7 cellular contexts compared by ENCODE assay signal in genomic region chr6:73518100-73518981, GRCh38. TPM values are rescaled to one million over a fixed set of nuclear protein-coding genes. Genes with fewer than 3 reads are reported as not detected.
A peak's percentile ranks its signal among the peaks of the same experiment; 100 is the strongest.
DNase-seq lines count a peak whose midpoint lies in the region; ATAC-seq, FAIRE-seq and TF ChIP-seq lines count a peak whose summit lies in the region.
"Not testable (repeated sequence)": the region's sequence is repeated elsewhere in the genome, so short reads cannot be mapped to it uniquely, and the experiment has no call there.

No MANE protein-coding gene starts in this region.

- H3K27me3 ChIP-seq in GM12878 (replicated peaks in 1 of 2; ENCODE audit: control insufficient read depth in 2 of 2, insufficient read depth in 2 of 2, low read length in 1 of 2); esophagus muscularis mucosa; HepG2 (ENCODE audit: control insufficient read depth in 1 of 2, insufficient read depth in 2 of 2, low read length in 2 of 2); pancreas: not testable (repeated sequence)

- not testable (repeated sequence) for TF ChIP-seq RAD21 in GM12878 (IDR thresholded peaks at IDR 0.05; ENCODE audit: insufficient read depth, low read depth, low read length); HepG2 (CRISPR knock-in tag; IDR thresholded peaks at IDR 0.05)

- H3K4me2 ChIP-seq in GM12878 (ENCODE audit: control insufficient read depth, insufficient read depth) (peak overlapping the region; percentile 91), HepG2 (ENCODE audit: low read depth, low read length) (peak overlapping the region; percentile 88)

- H3K36me3 Mint-ChIP-seq in activated CD4-positive, alpha-beta T cell treated with anti-CD3 and anti-CD28 coated beads for 36 hours (ENCODE audit: low read depth) = peaks cover 66% of the 10 kb centered on the region

- peaks cover 6 to 24% of the 10 kb centered on the region in 2 experiments for H3K36me3 ChIP-seq in GM12878 (ENCODE audit: control insufficient read depth in 2 of 2, insufficient read depth in 2 of 2, low read length in 1 of 2)
- peaks cover 32 to 61% (median 49%) of the 10 kb centered on the region in 4 donors for H3K36me3 ChIP-seq in esophagus muscularis mucosa
- peaks cover 7 to 33% of the 10 kb centered on the region in 2 experiments for H3K36me3 ChIP-seq in HepG2 (replicated peaks in 1 of 2; ENCODE audit: control insufficient read depth in 1 of 2, insufficient read depth in 2 of 2, low read length in 2 of 2)
- H3K36me3 ChIP-seq in pancreas = peaks cover 5 to 37% (median 11%) of the 10 kb centered on the region in 3 donors

- H3K9me3 Mint-ChIP-seq in activated CD4-positive, alpha-beta T cell treated with anti-CD3 and anti-CD28 coated beads for 36 hours (ENCODE audit: low read depth) = not testable (repeated sequence)

- SMC1A ChIA-PET in GM12878 (lab: Charles Lee; ENCODE audit: uncharacterized antibody, unreplicated experiment) = interaction anchor here (0.8 to 3.9 kb wide), 5 partner anchors 68 to 94 kb away, joined by 3 to 25 read pairs (median 3); no protein-coding TSS in a partner anchor

- peaks cover 17% of the 10 kb centered on the region for H3K4me1 ChIP-seq in GM12878 (ENCODE audit: control insufficient read depth, insufficient read depth, low read length)
- H3K4me1 ChIP-seq in esophagus muscularis mucosa = peaks cover 42 to 65% (median 64%) of the 10 kb centered on the region in 4 donors
- H3K4me1 ChIP-seq in HepG2 (ENCODE audit: insufficient read depth, low read length) = peaks cover 39% of the 10 kb centered on the region
- H3K4me1 ChIP-seq in pancreas = peaks cover 9 to 29% (median 15%) of the 10 kb centered on the region in 3 donors

- intact Hi-C loops in activated CD4-positive, alpha-beta T cell treated with anti-CD3 and anti-CD28 coated beads for 36 hours (cut with DNase I, micrococcal nuclease); GM12878 (cut with micrococcal nuclease; ENCODE audit: unreplicated experiment); HepG2 (cut with micrococcal nuclease; ENCODE audit: unreplicated experiment): not testable (repeated sequence)
- intact Hi-C loops in esophagus muscularis mucosa (cut with DNase I) (loop anchor here (10.0 kb wide), 1 partner anchor 216 kb away; no protein-coding TSS in a partner anchor), pancreas (cut with DNase I) (loop anchor here in 1 of 3 donors (5.0 kb wide), 1 partner anchor 94 kb away; no protein-coding TSS in a partner anchor)

- not testable (repeated sequence) for H4K20me1 ChIP-seq in GM12878 (ENCODE audit: control insufficient read depth, insufficient read depth)
- peaks cover 55% of the 10 kb centered on the region for H4K20me1 ChIP-seq in HepG2 (ENCODE audit: insufficient read depth, low read length)

- ATAC-seq in activated CD4-positive, alpha-beta T cell treated with anti-CD3 and anti-CD28 coated beads for 36 hours; GM12878; HepG2; pancreas: not testable (repeated sequence)

- CTCF ChIA-PET in activated CD4-positive, alpha-beta T cell treated with anti-CD3 and anti-CD28 coated beads for 36 hours (lab: Charles Lee); HepG2 (lab: Yijun Ruan, JAX; ENCODE audit: low intra/inter-chr PET ratio, low total read pairs): not testable (repeated sequence)
- CTCF ChIA-PET in GM12878 (lab: Yijun Ruan, JAX) = interaction anchor here (1.2 to 3.1 kb wide), 5 partner anchors 56 to 831 kb away, joined by 3 to 14 read pairs (median 4); no protein-coding TSS in a partner anchor

- not testable (repeated sequence) for TF ChIP-seq CTCF in GM12878 (IDR thresholded peaks at IDR 0.05 in 2 of 3, conservative IDR thresholded peaks at IDR 0.05 in 1 of 3; ENCODE audit: control insufficient read depth in 2 of 3, extremely low read depth in 1 of 3, insufficient read depth in 1 of 3, low read depth in 3 of 3, low read length in 3 of 3); esophagus muscularis mucosa (IDR thresholded peaks at IDR 0.05); HepG2 (CRISPR knock-in tag; IDR thresholded peaks at IDR 0.05); pancreas (IDR thresholded peaks at IDR 0.05)

- WGBS in GM12878 (ENCODE audit: insufficient coverage, insufficient replicate concordance, low lambda C conversion rate, missing lambda C conversion rate) = 6% methylated on average over 16 of the region's 19 CpGs
- WGBS in esophagus muscularis mucosa = 15% methylated on average over 14 of the region's 19 CpGs
- WGBS in HepG2 (ENCODE audit: low lambda C conversion rate) = 19% methylated on average over 11 of the region's 19 CpGs
- WGBS in pancreas, 2 donors = 9 to 10% methylated on average over 15 of the region's 19 CpGs

- POLR2A ChIA-PET in activated CD4-positive, alpha-beta T cell treated with anti-CD3 and anti-CD28 coated beads for 36 hours (lab: Charles Lee) = interaction anchor here (0.6 kb wide), 1 partner anchor 134 kb away, joined by 4 read pairs; no protein-coding TSS in a partner anchor
- POLR2A ChIA-PET in GM12878 (lab: Charles Lee) = interaction anchor here (1.7 kb wide), 1 partner anchor 69 kb away, joined by 4 read pairs; no protein-coding TSS in a partner anchor
- POLR2A ChIA-PET in HepG2 (lab: Yijun Ruan, JAX) = interaction anchor here (0.9 to 6.5 kb wide), 5 partner anchors 48 to 135 kb away, joined by 3 to 130 read pairs (median 11); partner anchors contain the start of gene SLC17A5

- H3K27ac Mint-ChIP-seq in activated CD4-positive, alpha-beta T cell treated with anti-CD3 and anti-CD28 coated beads for 36 hours = peak overlapping the region; percentile 98

- TF ChIP-seq POLR2A in GM12878 (IDR thresholded peaks at IDR 0.05; ENCODE audit: low read depth, low read length) (peak; percentile 61), HepG2 (IDR thresholded peaks at IDR 0.05; ENCODE audit: insufficient read depth in 1 of 2, low read depth in 2 of 2, low read length in 2 of 2) (peak in 1 of 2 experiments; percentile 43; a peak in 3 of 4 replicates)
- not testable (repeated sequence) for TF ChIP-seq POLR2A in esophagus muscularis mucosa (IDR thresholded peaks at IDR 0.05; ENCODE audit: low read depth)

- H3K27ac ChIP-seq in GM12878 (ENCODE audit: control insufficient read depth, insufficient read depth) (peak overlapping the region; percentile 28), esophagus muscularis mucosa (replicated peaks in 1 of 4) (peak overlapping the region; percentile 56 to 98 (median 98)), HepG2 (ENCODE audit: extremely low read length, insufficient read depth, low read length) (peak overlapping the region; percentile 100), pancreas (peak overlapping the region in 2 of 4 donors; percentile 27 to 98)

- not testable (repeated sequence) for FAIRE-seq in GM12878 (lab: Jason Lieb, UNC); HepG2 (lab: Jason Lieb, UNC); pancreas (lab: Jason Lieb, UNC)

- peaks cover 30% of the 10 kb centered on the region for H3K4me1 Mint-ChIP-seq in activated CD4-positive, alpha-beta T cell treated with anti-CD3 and anti-CD28 coated beads for 36 hours

- H3K9ac ChIP-seq in GM12878 (ENCODE audit: control insufficient read depth, insufficient read depth, low read length) (peak overlapping the region; percentile 100), HepG2 (ENCODE audit: insufficient read depth, low read depth, low read length) (peak overlapping the region; percentile 100)

- H3K4me3 Mint-ChIP-seq in activated CD4-positive, alpha-beta T cell treated with anti-CD3 and anti-CD28 coated beads for 36 hours = peak overlapping the region; percentile 97

- RAD21 ChIA-PET in GM12878 (lab: Charles Lee; ENCODE audit: unreplicated experiment) = interaction anchor here (0.6 to 1.4 kb wide), 4 partner anchors 9 to 114 kb away, joined by 3 to 4 read pairs (median 3); no protein-coding TSS in a partner anchor

- not testable (repeated sequence) for TF ChIP-seq EP300 in GM12878 (IDR thresholded peaks at IDR 0.05; ENCODE audit: borderline replicate concordance in 1 of 2, control insufficient read depth in 1 of 2, low read depth in 2 of 2, low read length in 2 of 2); esophagus muscularis mucosa (IDR thresholded peaks at IDR 0.05); HepG2 (IDR thresholded peaks at IDR 0.05; ENCODE audit: low read depth in 2 of 2, low read length in 2 of 2); HepG2 (CRISPR knock-in tag; IDR thresholded peaks at IDR 0.05; ENCODE audit: borderline replicate concordance)

- H3K4me3 ChIP-seq in GM08714 (ENCODE audit: low read length) = peak overlapping the region; percentile 93
- H3K4me3 ChIP-seq in GM12878 = peak overlapping the region; percentile 91
- H3K4me3 ChIP-seq in esophagus muscularis mucosa = peak overlapping the region; percentile 70 to 96 (median 89)
- H3K4me3 ChIP-seq in HepG2 (replicated peaks in 1 of 3; ENCODE audit: insufficient read depth in 1 of 3, low read depth in 2 of 3, low read length in 3 of 3) = peak overlapping the region; percentile 78 to 100 (median 97)
- H3K4me3 ChIP-seq in pancreas = peak overlapping the region in 3 of 4 donors; percentile 11 to 80 (median 66)

- not testable (repeated sequence) for H3K27me3 Mint-ChIP-seq in activated CD4-positive, alpha-beta T cell treated with anti-CD3 and anti-CD28 coated beads for 36 hours

- BruUV-seq in GM12878 (replicated peaks; lab: Mats Ljungman, UMichigan); HepG2 (replicated peaks; lab: Mats Ljungman, UMichigan): not testable (repeated sequence)

- peaks cover 62% of the 10 kb centered on the region for H3K79me2 ChIP-seq in GM12878 (ENCODE audit: control insufficient read depth, insufficient read depth, low read length)
- H3K79me2 ChIP-seq in HepG2 (ENCODE audit: insufficient read depth, low read length) = peaks cover 28% of the 10 kb centered on the region

- in situ Hi-C loops in GM12878 (cut with MboI) = loop anchor here (25.0 kb wide), 1 partner anchor 94 kb away; no protein-coding TSS in a partner anchor
- in situ Hi-C loops in HepG2 (cut with HindIII; ENCODE audit: extremely low pct_ligation_motif_present, low pct_unique_long_range_greater_than_20kb) = not testable (repeated sequence)

- H3K9me3 ChIP-seq in GM12878 (replicated peaks; ENCODE audit: control insufficient read depth, insufficient read depth, low read length); esophagus muscularis mucosa; HepG2 (ENCODE audit: low read length); pancreas: not testable (repeated sequence)

- peak; percentile 36 for DNase-seq in NCI-H2029 (lab: John Stamatoyannopoulos, UW)
- not testable (repeated sequence) for DNase-seq in activated CD4-positive, alpha-beta T cell treated with anti-CD3 and anti-CD28 coated beads for 36 hours; GM12878 (ENCODE audit: low read depth, low spot score); esophagus muscularis mucosa (ENCODE audit: extremely low spot score); HepG2 (ENCODE audit: low spot score); pancreas

- not testable (repeated sequence) for H2AFZ ChIP-seq in GM12878 (ENCODE audit: control insufficient read depth, low read depth, low read length); HepG2 (ENCODE audit: low read length)

RNA-seq across cellular contexts. Expression of gene EEF1A1, which starts 2.5 kb away (rescaled TPM):
- total RNA-seq in activated CD4-positive, alpha-beta T cell treated with anti-CD3 and anti-CD28 coated beads for 36 hours = over 10,000 TPM; 11,209 to 15,482 TPM
- 2,824 and 2,968 TPM in 2 replicates for total RNA-seq in GM12878 (2013; cell fraction: nucleolus; rRNA removed)
- 14,131 and 16,902 TPM in 2 replicates for total RNA-seq in GM12878 (2014; rRNA removed)
- 17,468 and 18,090 TPM in 2 replicates for total RNA-seq in GM12878 (2014; rRNA removed; fragmentation: Illumina TruSeq; extraction: Trizol)
- 14,684 and 15,216 TPM in 2 replicates for total RNA-seq in GM12878 (2021)
- 27,080 TPM for polyA plus RNA-seq in GM12878 (2011; ENCODE audit: low read depth)
- 17,795 and 20,374 TPM in 2 replicates for polyA plus RNA-seq in GM12878 (2011; rRNA removed)
- 14,330 and 16,559 TPM in 2 replicates for polyA plus RNA-seq in GM12878 (2011; cell fraction: cytosol; rRNA removed)
- 5,187 and 6,059 TPM in 2 replicates for polyA plus RNA-seq in GM12878 (2011; cell fraction: nucleus; rRNA removed)
- 16,010 and 19,176 TPM in 2 replicates for polyA plus RNA-seq in GM12878 (2012)
- 16,201 and 18,845 TPM in 2 replicates for polyA plus RNA-seq in GM12878 (2014; fragmentation: Illumina TruSeq; extraction: Trizol)
- polyA plus RNA-seq in GM12878 (2014; fragmentation: Nextera tagmentation; extraction: Ambion mirVana) = over 10,000 TPM in 1 of 2 experiments, 1,000 to 10,000 TPM in 1; 8,305 to 13,725 TPM
- 12,347 and 14,133 TPM in 2 replicates for polyA plus RNA-seq in GM12878 (2014; rRNA removed)
- polyA plus RNA-seq in GM12878 (2016; fragmentation: Nextera tagmentation; extraction: Ambion mirVana) = 1,000 to 10,000 TPM; 4,214 to 4,415 TPM
- polyA minus RNA-seq in GM12878 (2011; rRNA and poly(A)+ RNA removed) = 12,533 and 15,137 TPM in 2 replicates
- 4,012 and 4,567 TPM in 2 replicates for polyA minus RNA-seq in GM12878 (2011; cell fraction: cytosol; rRNA and poly(A)+ RNA removed)
- polyA minus RNA-seq in GM12878 (2011; cell fraction: nucleus; rRNA and poly(A)+ RNA removed) = 1,103 and 1,176 TPM in 2 replicates
- total RNA-seq in esophagus muscularis mucosa = over 10,000 TPM in 3 of 4 donors, 1,000 to 10,000 TPM in 1; 6,828 to 12,822 (median 11,636) TPM
- 13,726 and 19,145 TPM in 2 replicates for total RNA-seq in HepG2 (2016; rRNA removed; fragmentation: Illumina TruSeq; extraction: Trizol)
- 8,339 and 10,487 TPM in 2 replicates for total RNA-seq in HepG2 (2016; cell fraction: cytosol; rRNA removed; fragmentation: Illumina TruSeq; extraction: Trizol; ENCODE audit: low read depth)
- 13,733 and 18,946 TPM in 2 replicates for total RNA-seq in HepG2 (2016; cell fraction: insoluble cytoplasmic fraction; rRNA removed; fragmentation: Illumina TruSeq; extraction: Trizol)
- total RNA-seq in HepG2 (2016; cell fraction: membrane; rRNA removed; fragmentation: Illumina TruSeq; extraction: Trizol) = 28,006 and 33,792 TPM in 2 replicates
- total RNA-seq in HepG2 (2016; cell fraction: nucleus; rRNA removed; fragmentation: Illumina TruSeq; extraction: Trizol) = 5,621 and 5,952 TPM in 2 replicates
- 14,480 and 17,172 TPM in 2 replicates for polyA plus RNA-seq in HepG2 (2011; rRNA removed)
- 15,977 and 19,367 TPM in 2 replicates for polyA plus RNA-seq in HepG2 (2011; cell fraction: cytosol; rRNA removed)
- polyA plus RNA-seq in HepG2 (2011; cell fraction: nucleus; rRNA removed) = 3,845 and 5,107 TPM in 2 replicates
- polyA plus RNA-seq in HepG2 (2012) = 17,181 and 19,057 TPM in 2 replicates
- polyA plus RNA-seq in HepG2 (2016; cell fraction: cytosol; fragmentation: Illumina TruSeq; extraction: Trizol; ENCODE audit: low read depth) = 12,881 and 14,827 TPM in 2 replicates
- polyA plus RNA-seq in HepG2 (2016; cell fraction: insoluble cytoplasmic fraction; fragmentation: Illumina TruSeq; extraction: Trizol; ENCODE audit: low read depth) = 16,271 and 16,577 TPM in 2 replicates
- 23,858 and 27,229 TPM in 2 replicates for polyA plus RNA-seq in HepG2 (2016; cell fraction: membrane; fragmentation: Illumina TruSeq; extraction: Trizol; ENCODE audit: low read depth)
- 6,994 and 7,179 TPM in 2 replicates for polyA plus RNA-seq in HepG2 (2016; cell fraction: nucleus; fragmentation: Illumina TruSeq; extraction: Trizol; ENCODE audit: insufficient read depth, low read depth)
- polyA minus RNA-seq in HepG2 (2011; rRNA and poly(A)+ RNA removed; ENCODE audit: low replicate concordance) = 11,031 and 11,693 TPM in 2 replicates
- polyA minus RNA-seq in HepG2 (2011; cell fraction: cytosol; rRNA and poly(A)+ RNA removed) = 6,843 and 8,738 TPM in 2 replicates
- polyA minus RNA-seq in HepG2 (2011; cell fraction: nucleus; rRNA and poly(A)+ RNA removed) = 1,924 and 3,380 TPM in 2 replicates
- over 10,000 TPM in 1 of 6 donors, 1,000 to 10,000 TPM in 5; 5,266 to 10,343 (median 8,842) TPM for total RNA-seq in pancreas
- 1,000 to 10,000 TPM; 5,006 to 5,774 TPM for polyA plus RNA-seq in pancreas

RNA-seq across cellular contexts. Expression of gene MTO1, which starts 56.8 kb away (rescaled TPM):
- total RNA-seq in activated CD4-positive, alpha-beta T cell treated with anti-CD3 and anti-CD28 coated beads for 36 hours = 10 to 100 TPM; 45.0 to 49.7 TPM
- 80.2 and 92.1 TPM in 2 replicates for total RNA-seq in GM12878 (2013; cell fraction: nucleolus; rRNA removed)
- total RNA-seq in GM12878 (2014; rRNA removed) (40.4 and 41.8 TPM in 2 replicates), GM12878 (2014; rRNA removed; fragmentation: Illumina TruSeq; extraction: Trizol) (35.2 and 40.8 TPM in 2 replicates), GM12878 (2021) (30.2 and 30.7 TPM in 2 replicates), esophagus muscularis mucosa (10 to 100 TPM; 15.2 to 38.6 (median 25.7) TPM), HepG2 (2016; rRNA removed; fragmentation: Illumina TruSeq; extraction: Trizol) (31.9 and 45.3 TPM in 2 replicates), pancreas (10 to 100 TPM in 4 of 6 donors, 1 to 10 TPM in 2; 8.9 to 14.7 (median 10.6) TPM)
- 11.0 TPM for polyA plus RNA-seq in GM12878 (2011; ENCODE audit: low read depth)
- polyA plus RNA-seq in GM12878 (2011; rRNA removed) (35.5 and 42.0 TPM in 2 replicates), GM12878 (2014; fragmentation: Illumina TruSeq; extraction: Trizol) (29.4 and 38.0 TPM in 2 replicates), GM12878 (2014; fragmentation: Nextera tagmentation; extraction: Ambion mirVana) (10 to 100 TPM; 24.8 to 28.0 TPM), GM12878 (2014; rRNA removed) (25.5 and 26.4 TPM in 2 replicates), GM12878 (2016; fragmentation: Nextera tagmentation; extraction: Ambion mirVana) (10 to 100 TPM; 45.1 to 53.6 TPM), HepG2 (2011; rRNA removed) (20.1 and 21.1 TPM in 2 replicates), pancreas (10 to 100 TPM in 1 of 2 donors, 1 to 10 TPM in 1; 8.8 to 11.4 TPM)
- 37.7 and 61.3 TPM in 2 replicates for polyA plus RNA-seq in GM12878 (2011; cell fraction: cytosol; rRNA removed)
- 59.3 and 94.5 TPM in 2 replicates for polyA plus RNA-seq in GM12878 (2011; cell fraction: nucleus; rRNA removed)
- polyA plus RNA-seq in GM12878 (2012) = 15.1 and 19.1 TPM in 2 replicates
- polyA minus RNA-seq in GM12878 (2011; rRNA and poly(A)+ RNA removed) = 49.0 and 62.7 TPM in 2 replicates
- 22.2 and 25.3 TPM in 2 replicates for polyA minus RNA-seq in GM12878 (2011; cell fraction: cytosol; rRNA and poly(A)+ RNA removed)
- 43.8 and 57.9 TPM in 2 replicates for polyA minus RNA-seq in GM12878 (2011; cell fraction: nucleus; rRNA and poly(A)+ RNA removed)
- total RNA-seq in HepG2 (2016; cell fraction: cytosol; rRNA removed; fragmentation: Illumina TruSeq; extraction: Trizol; ENCODE audit: low read depth) = 22.3 and 25.1 TPM in 2 replicates
- 37.4 and 41.0 TPM in 2 replicates for total RNA-seq in HepG2 (2016; cell fraction: insoluble cytoplasmic fraction; rRNA removed; fragmentation: Illumina TruSeq; extraction: Trizol)
- 19.9 and 21.1 TPM in 2 replicates for total RNA-seq in HepG2 (2016; cell fraction: membrane; rRNA removed; fragmentation: Illumina TruSeq; extraction: Trizol)
- 42.8 and 50.4 TPM in 2 replicates for total RNA-seq in HepG2 (2016; cell fraction: nucleus; rRNA removed; fragmentation: Illumina TruSeq; extraction: Trizol)
- polyA plus RNA-seq in HepG2 (2011; cell fraction: cytosol; rRNA removed) = 12.7 and 19.8 TPM in 2 replicates
- polyA plus RNA-seq in HepG2 (2011; cell fraction: nucleus; rRNA removed) = 39.9 and 40.2 TPM in 2 replicates
- 17.3 and 22.7 TPM in 2 replicates for polyA plus RNA-seq in HepG2 (2012)
- polyA plus RNA-seq in HepG2 (2016; cell fraction: cytosol; fragmentation: Illumina TruSeq; extraction: Trizol; ENCODE audit: low read depth) = 7.2 and 7.4 TPM in 2 replicates
- polyA plus RNA-seq in HepG2 (2016; cell fraction: insoluble cytoplasmic fraction; fragmentation: Illumina TruSeq; extraction: Trizol; ENCODE audit: low read depth) = 29.9 and 32.7 TPM in 2 replicates
- polyA plus RNA-seq in HepG2 (2016; cell fraction: membrane; fragmentation: Illumina TruSeq; extraction: Trizol; ENCODE audit: low read depth) = 10.1 and 12.3 TPM in 2 replicates
- 58.4 and 66.5 TPM in 2 replicates for polyA plus RNA-seq in HepG2 (2016; cell fraction: nucleus; fragmentation: Illumina TruSeq; extraction: Trizol; ENCODE audit: insufficient read depth, low read depth)
- polyA minus RNA-seq in HepG2 (2011; rRNA and poly(A)+ RNA removed; ENCODE audit: low replicate concordance) = 29.0 and 38.5 TPM in 2 replicates
- polyA minus RNA-seq in HepG2 (2011; cell fraction: cytosol; rRNA and poly(A)+ RNA removed) = 11.6 and 17.0 TPM in 2 replicates
- 54.2 and 59.1 TPM in 2 replicates for polyA minus RNA-seq in HepG2 (2011; cell fraction: nucleus; rRNA and poly(A)+ RNA removed)
